In the genomic region with DNA sequence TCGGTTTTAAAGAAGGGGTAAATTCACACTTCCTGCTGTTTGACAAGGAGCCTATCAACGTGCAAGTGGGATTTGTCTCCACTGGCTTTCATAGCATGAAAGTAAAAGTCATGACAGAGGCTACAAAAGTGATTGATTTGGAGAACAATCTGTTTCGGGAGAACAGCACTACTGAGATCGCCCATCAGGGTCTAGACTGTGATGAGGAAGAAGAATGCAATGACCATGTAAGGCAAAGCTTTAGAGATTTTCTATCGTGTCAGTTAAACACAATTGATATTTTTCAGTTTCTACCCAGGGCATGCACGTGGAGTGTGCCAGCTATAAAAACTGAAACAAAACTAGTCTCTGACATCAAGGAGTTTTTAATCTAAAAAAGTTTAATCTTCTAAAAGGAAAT, we compare ENCODE assay signal across 1 cellular context.
TF ChIP-seq lines count a peak whose summit lies in the region.

No MANE protein-coding gene starts in this region.

TF ChIP-seq in K562, 482 proteins besides CTCF, POLR2A, EP300 and RAD21:
- TF ChIP-seq SRSF9 (IDR thresholded peaks at IDR 0.05; ENCODE audit: borderline replicate concordance, low read depth, low read length) = no peak
- TF ChIP-seq TCFL5 (CRISPR knock-in tag; conservative IDR thresholded peaks at IDR 0.05) = no peak
- TF ChIP-seq ZEB2 (IDR thresholded peaks at IDR 0.05) = no peak
- TF ChIP-seq ETV1 (tag; conservative IDR thresholded peaks at IDR 0.05; ENCODE audit: low read depth) = no peak
- TF ChIP-seq AFF4 (CRISPR knock-in tag; IDR thresholded peaks at IDR 0.05) = no peak
- no peak for TF ChIP-seq PML (IDR thresholded peaks at IDR 0.05; ENCODE audit: low read length)
- TF ChIP-seq GATA2 (CRISPR knock-in tag; IDR thresholded peaks at IDR 0.05) = no peak
- TF ChIP-seq U2AF1 (optimal IDR thresholded peaks at IDR 0.05; ENCODE audit: low read depth, low read length) = no peak
- TF ChIP-seq, protein P1, sequence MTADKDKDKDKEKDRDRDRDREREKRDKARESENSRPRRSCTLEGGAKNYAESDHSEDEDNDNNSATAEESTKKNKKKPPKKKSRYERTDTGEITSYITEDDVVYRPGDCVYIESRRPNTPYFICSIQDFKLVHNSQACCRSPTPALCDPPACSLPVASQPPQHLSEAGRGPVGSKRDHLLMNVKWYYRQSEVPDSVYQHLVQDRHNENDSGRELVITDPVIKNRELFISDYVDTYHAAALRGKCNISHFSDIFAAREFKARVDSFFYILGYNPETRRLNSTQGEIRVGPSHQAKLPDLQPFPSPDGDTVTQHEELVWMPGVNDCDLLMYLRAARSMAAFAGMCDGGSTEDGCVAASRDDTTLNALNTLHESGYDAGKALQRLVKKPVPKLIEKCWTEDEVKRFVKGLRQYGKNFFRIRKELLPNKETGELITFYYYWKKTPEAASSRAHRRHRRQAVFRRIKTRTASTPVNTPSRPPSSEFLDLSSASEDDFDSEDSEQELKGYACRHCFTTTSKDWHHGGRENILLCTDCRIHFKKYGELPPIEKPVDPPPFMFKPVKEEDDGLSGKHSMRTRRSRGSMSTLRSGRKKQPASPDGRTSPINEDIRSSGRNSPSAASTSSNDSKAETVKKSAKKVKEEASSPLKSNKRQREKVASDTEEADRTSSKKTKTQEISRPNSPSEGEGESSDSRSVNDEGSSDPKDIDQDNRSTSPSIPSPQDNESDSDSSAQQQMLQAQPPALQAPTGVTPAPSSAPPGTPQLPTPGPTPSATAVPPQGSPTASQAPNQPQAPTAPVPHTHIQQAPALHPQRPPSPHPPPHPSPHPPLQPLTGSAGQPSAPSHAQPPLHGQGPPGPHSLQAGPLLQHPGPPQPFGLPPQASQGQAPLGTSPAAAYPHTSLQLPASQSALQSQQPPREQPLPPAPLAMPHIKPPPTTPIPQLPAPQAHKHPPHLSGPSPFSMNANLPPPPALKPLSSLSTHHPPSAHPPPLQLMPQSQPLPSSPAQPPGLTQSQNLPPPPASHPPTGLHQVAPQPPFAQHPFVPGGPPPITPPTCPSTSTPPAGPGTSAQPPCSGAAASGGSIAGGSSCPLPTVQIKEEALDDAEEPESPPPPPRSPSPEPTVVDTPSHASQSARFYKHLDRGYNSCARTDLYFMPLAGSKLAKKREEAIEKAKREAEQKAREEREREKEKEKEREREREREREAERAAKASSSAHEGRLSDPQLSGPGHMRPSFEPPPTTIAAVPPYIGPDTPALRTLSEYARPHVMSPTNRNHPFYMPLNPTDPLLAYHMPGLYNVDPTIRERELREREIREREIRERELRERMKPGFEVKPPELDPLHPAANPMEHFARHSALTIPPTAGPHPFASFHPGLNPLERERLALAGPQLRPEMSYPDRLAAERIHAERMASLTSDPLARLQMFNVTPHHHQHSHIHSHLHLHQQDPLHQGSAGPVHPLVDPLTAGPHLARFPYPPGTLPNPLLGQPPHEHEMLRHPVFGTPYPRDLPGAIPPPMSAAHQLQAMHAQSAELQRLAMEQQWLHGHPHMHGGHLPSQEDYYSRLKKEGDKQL (CRISPR knock-in tag; IDR thresholded peaks at IDR 0.05; ENCODE audit: borderline replicate concordance) = no peak
- TF ChIP-seq ZNF79 (CRISPR knock-in tag; IDR thresholded peaks at IDR 0.05; ENCODE audit: low read depth) = no peak
- TF ChIP-seq ARID2 (IDR thresholded peaks at IDR 0.05) = no peak
- TF ChIP-seq PBX2 (CRISPR knock-in tag; IDR thresholded peaks at IDR 0.05; ENCODE audit: low read depth) = no peak
- TF ChIP-seq PBX2 (tag; conservative IDR thresholded peaks at IDR 0.05; ENCODE audit: low read depth) = peak; percentile 50
- TF ChIP-seq HNRNPH1 (optimal IDR thresholded peaks at IDR 0.05; ENCODE audit: low read depth, low read length) = no peak
- TF ChIP-seq MEIS2 (IDR thresholded peaks at IDR 0.05; ENCODE audit: partially characterized antibody) = peak; percentile 3
TF ChIP-seq in K562: peak in this region for 2.
